Comparison of ENCODE assay signal across 1 cellular context in the genomic region with DNA sequence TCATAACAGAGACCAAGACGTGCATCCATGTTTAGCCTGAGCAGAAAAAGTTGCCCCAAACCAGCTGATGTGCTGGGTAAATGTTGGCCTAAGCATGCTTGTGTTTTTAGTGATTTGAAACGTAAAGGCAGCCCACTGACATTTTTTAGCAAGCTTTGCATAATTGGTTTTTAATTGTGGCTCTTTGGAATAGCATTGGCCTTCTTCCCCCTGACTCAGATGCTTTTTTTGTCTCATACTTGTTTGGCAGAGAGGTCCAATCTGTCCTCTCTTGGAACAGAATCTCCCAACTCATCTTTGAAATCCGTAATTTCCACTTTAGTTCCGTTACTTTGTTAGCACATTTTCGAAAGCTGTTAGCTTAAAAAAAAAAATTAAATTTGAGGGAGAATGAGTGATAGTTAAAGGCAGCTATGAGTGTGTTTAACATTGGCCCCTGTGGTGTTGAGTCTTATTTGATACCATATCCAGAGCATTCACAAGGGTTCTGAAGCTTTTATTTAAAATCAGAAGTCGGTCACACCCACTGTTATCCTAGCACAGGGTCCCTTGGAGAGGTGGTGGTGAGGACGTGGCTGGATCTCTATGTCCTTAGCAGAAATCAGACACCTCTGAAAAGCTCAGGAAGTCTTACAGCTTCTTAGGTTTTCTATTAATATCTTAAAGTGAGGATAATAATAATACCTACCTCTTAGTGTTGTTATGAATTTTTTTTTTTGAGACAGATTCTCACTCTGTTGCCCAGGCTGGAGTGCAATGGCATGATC.
TF ChIP-seq lines count a peak whose summit lies in the region.

No MANE protein-coding gene starts in this region.

TF ChIP-seq in HepG2, 621 proteins besides CTCF, POLR2A, EP300 and RAD21:
- TF ChIP-seq KDM5A (IDR thresholded peaks at IDR 0.05; ENCODE audit: borderline replicate concordance, low read length) (no peak), MAFF (IDR thresholded peaks at IDR 0.05; ENCODE audit: low read depth, low read length) (peak; percentile 39), MAFK (conservative IDR thresholded peaks at IDR 0.05 in 1 of 2, IDR thresholded peaks at IDR 0.05 in 1 of 2; ENCODE audit: low read length in 2 of 2) (peak in 1 of 2 experiments; percentile 53; a peak in 2 of 4 replicates), SMAD3 (CRISPR knock-in tag; IDR thresholded peaks at IDR 0.05) (no peak)
